Comparison of ENCODE assay signal across 8 cellular contexts in the genomic region with DNA sequence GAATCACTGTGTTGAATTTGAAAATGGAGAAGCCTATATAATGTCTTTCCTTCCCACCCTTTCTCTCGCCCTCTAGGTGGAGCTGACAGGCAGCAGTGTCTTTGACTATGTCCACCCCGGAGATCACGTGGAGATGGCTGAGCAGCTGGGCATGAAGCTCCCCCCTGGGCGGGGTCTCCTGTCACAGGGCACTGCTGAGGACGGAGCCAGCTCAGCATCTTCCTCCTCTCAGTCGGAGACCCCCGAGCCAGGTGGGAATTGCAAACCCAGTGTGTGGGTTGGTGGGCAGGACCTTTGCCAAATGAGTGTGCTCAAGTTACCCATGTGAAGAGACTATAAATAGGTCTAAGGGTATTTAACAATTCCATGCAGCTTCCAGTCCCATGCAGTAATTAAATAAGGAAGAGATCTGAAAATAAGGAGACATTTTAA.
A peak's percentile ranks its signal among the peaks of the same experiment; 100 is the strongest.
DNase-seq lines count a peak whose midpoint lies in the region; ATAC-seq and TF ChIP-seq lines count a peak whose summit lies in the region.

No MANE protein-coding gene starts in this region.

- no peak overlapping the region for H3K4me3 ChIP-seq in foreskin fibroblast (ENCODE audit: low read depth in 1 of 2, low read length in 2 of 2)

- no peak overlapping the region for H3K4me3 Mint-ChIP-seq in activated naive CD8-positive, alpha-beta T cell treated with anti-CD3 and anti-CD28 coated beads, Interleukin-2, amount 50 U/mL, for 24 hours

- no peaks in the 10 kb centered on the region for H3K9me3 Mint-ChIP-seq in activated naive CD8-positive, alpha-beta T cell treated with anti-CD3 and anti-CD28 coated beads, Interleukin-2, amount 50 U/mL, for 24 hours

- peaks cover 2% of the 10 kb centered on the region for H3K27me3 Mint-ChIP-seq in activated naive CD8-positive, alpha-beta T cell treated with anti-CD3 and anti-CD28 coated beads, Interleukin-2, amount 50 U/mL, for 24 hours

- H3K36me3 Mint-ChIP-seq in activated naive CD8-positive, alpha-beta T cell treated with anti-CD3 and anti-CD28 coated beads, Interleukin-2, amount 50 U/mL, for 24 hours (ENCODE audit: low read depth): no peaks in the 10 kb centered on the region

- no peak for ATAC-seq in HG03457 (IDR thresholded peaks at IDR 0.05; ENCODE audit: unreplicated experiment)
- ATAC-seq in activated naive CD8-positive, alpha-beta T cell treated with anti-CD3 and anti-CD28 coated beads, Interleukin-2, amount 50 U/mL, for 24 hours: no peak

- DNase-seq in EH (ENCODE audit: low read depth): peak; percentile 56
- peak; percentile 61 for DNase-seq in HT1080 (ENCODE audit: low read depth)
- DNase-seq in SHP77 (lab: John Stamatoyannopoulos, UW): peak; percentile 36 to 79
- DNase-seq in foreskin fibroblast: peak in 1 of 2 donors; percentile 64
- peak; percentile 44 for DNase-seq in retina
- DNase-seq in activated naive CD8-positive, alpha-beta T cell treated with anti-CD3 and anti-CD28 coated beads, Interleukin-2, amount 50 U/mL, for 24 hours: no peak
- no peak for DNase-seq in NCI-H345 treated with DMSO at 0.1 percent for 48 hours (lab: John Stamatoyannopoulos, UW; ENCODE audit: unreplicated experiment)

- no peaks in the 10 kb centered on the region for H3K4me1 Mint-ChIP-seq in activated naive CD8-positive, alpha-beta T cell treated with anti-CD3 and anti-CD28 coated beads, Interleukin-2, amount 50 U/mL, for 24 hours

- TF ChIP-seq CTCF in foreskin fibroblast (IDR thresholded peaks at IDR 0.05; ENCODE audit: low read depth, low read length): peak; percentile 41

- H3K27ac Mint-ChIP-seq in activated naive CD8-positive, alpha-beta T cell treated with anti-CD3 and anti-CD28 coated beads, Interleukin-2, amount 50 U/mL, for 24 hours: no peak overlapping the region

Comparison
In these comparisons a context has a peak if more than half of its experiments do, and no peak if none do; other contexts are left out.
1. DNase-seq: peak in EH (single experiment), HT1080 (single experiment), SHP77 (2 of 2) and retina (single experiment); none in activated naive CD8-positive, alpha-beta T cell treated with anti-CD3 and anti-CD28 coated beads, Interleukin-2, amount 50 U/mL, for 24 hours (single experiment) and NCI-H345 treated with DMSO at 0.1 percent for 48 hours (single experiment).